In genomic region chr16:5042574-5043171, GRCh38 we compare ENCODE assay signal across 1 cellular context.
TF ChIP-seq lines count a peak whose summit lies in the region.

No MANE protein-coding gene starts in this region.

TF ChIP-seq in HepG2, 621 proteins besides CTCF, POLR2A, EP300 and RAD21 (continued from another document and continues in another):
- TF ChIP-seq ZUFSP (CRISPR knock-in tag; IDR thresholded peaks at IDR 0.05; ENCODE audit: borderline replicate concordance) (no peak), ZNF710 (CRISPR knock-in tag; IDR thresholded peaks at IDR 0.05; ENCODE audit: borderline replicate concordance) (no peak), GATAD1 (CRISPR knock-in tag; IDR thresholded peaks at IDR 0.05) (no peak), GMEB2 (CRISPR knock-in tag; IDR thresholded peaks at IDR 0.05; ENCODE audit: low read depth) (no peak), ZNF407 (CRISPR knock-in tag; IDR thresholded peaks at IDR 0.05; ENCODE audit: not compliant biosample characterization) (no peak), TCF12 (IDR thresholded peaks at IDR 0.05) (no peak), TCF12 (CRISPR knock-in tag; IDR thresholded peaks at IDR 0.05) (no peak), NFRKB (IDR thresholded peaks at IDR 0.05) (no peak), AGO2 (optimal IDR thresholded peaks at IDR 0.05; ENCODE audit: low read depth, low read length) (no peak), ZBTB39 (CRISPR knock-in tag; IDR thresholded peaks at IDR 0.05) (no peak), WIZ (CRISPR knock-in tag; IDR thresholded peaks at IDR 0.05) (no peak), NR2F2 (IDR thresholded peaks at IDR 0.05; ENCODE audit: borderline replicate concordance, low read depth) (no peak), MTA1 (CRISPR knock-in tag; IDR thresholded peaks at IDR 0.05; ENCODE audit: borderline replicate concordance) (no peak), MTA3 (CRISPR knock-in tag; IDR thresholded peaks at IDR 0.05) (no peak), ZNF354B (CRISPR knock-in tag; IDR thresholded peaks at IDR 0.05) (no peak), TCF7 (IDR thresholded peaks at IDR 0.05; ENCODE audit: low read depth) (no peak), ETS1 (CRISPR knock-in tag; IDR thresholded peaks at IDR 0.05) (no peak), CCAR2 (optimal IDR thresholded peaks at IDR 0.05; ENCODE audit: low read depth, low read length) (no peak), NFYC (CRISPR knock-in tag; IDR thresholded peaks at IDR 0.05) (no peak), ZNF691 (CRISPR knock-in tag; IDR thresholded peaks at IDR 0.05; ENCODE audit: borderline replicate concordance, low read depth) (no peak), FOXJ3 (CRISPR knock-in tag; IDR thresholded peaks at IDR 0.05; ENCODE audit: borderline replicate concordance) (no peak), KLF12 (CRISPR knock-in tag; IDR thresholded peaks at IDR 0.05; ENCODE audit: borderline replicate concordance) (no peak), STAG1 (CRISPR knock-in tag; IDR thresholded peaks at IDR 0.05) (peak; percentile 85), ZFP62 (CRISPR knock-in tag; IDR thresholded peaks at IDR 0.05) (no peak), RORA (CRISPR knock-in tag; IDR thresholded peaks at IDR 0.05) (no peak), ZNF784 (CRISPR knock-in tag; IDR thresholded peaks at IDR 0.05; ENCODE audit: borderline replicate concordance) (no peak), AKAP8 (CRISPR knock-in tag; IDR thresholded peaks at IDR 0.05) (no peak), ISL2 (CRISPR knock-in tag; IDR thresholded peaks at IDR 0.05) (0 out of 2 replicates have a peak, but pooled peaks have one; percentile 23), U2AF2 (IDR thresholded peaks at IDR 0.05; ENCODE audit: low read depth, low read length) (no peak), NBN (conservative IDR thresholded peaks at IDR 0.05) (no peak), FOXA1 (IDR thresholded peaks at IDR 0.05) (no peak), FOXA1 (CRISPR knock-in tag; IDR thresholded peaks at IDR 0.05) (no peak), SETDB1 (CRISPR knock-in tag; IDR thresholded peaks at IDR 0.05; ENCODE audit: borderline replicate concordance) (no peak), ZBTB7A (CRISPR knock-in tag; IDR thresholded peaks at IDR 0.05) (no peak), ZSCAN20 (CRISPR knock-in tag; IDR thresholded peaks at IDR 0.05; ENCODE audit: borderline replicate concordance) (0 out of 2 replicates have a peak, but pooled peaks have one; percentile 37), POLR2AphosphoS5 (IDR thresholded peaks at IDR 0.05; ENCODE audit: low read depth, low read length) (no peak), NFKBIZ (CRISPR knock-in tag; IDR thresholded peaks at IDR 0.05) (no peak), ELF3 (CRISPR knock-in tag; IDR thresholded peaks at IDR 0.05) (peak; percentile 37; the same call in 1 of the 2 replicates), ZNF746 (CRISPR knock-in tag; IDR thresholded peaks at IDR 0.05) (no peak), PITX1 (CRISPR knock-in tag; IDR thresholded peaks at IDR 0.05) (no peak), ZNF225 (CRISPR knock-in tag; IDR thresholded peaks at IDR 0.05) (no peak)
